ENCODE assay signal across 9 cellular contexts in the genomic region with DNA sequence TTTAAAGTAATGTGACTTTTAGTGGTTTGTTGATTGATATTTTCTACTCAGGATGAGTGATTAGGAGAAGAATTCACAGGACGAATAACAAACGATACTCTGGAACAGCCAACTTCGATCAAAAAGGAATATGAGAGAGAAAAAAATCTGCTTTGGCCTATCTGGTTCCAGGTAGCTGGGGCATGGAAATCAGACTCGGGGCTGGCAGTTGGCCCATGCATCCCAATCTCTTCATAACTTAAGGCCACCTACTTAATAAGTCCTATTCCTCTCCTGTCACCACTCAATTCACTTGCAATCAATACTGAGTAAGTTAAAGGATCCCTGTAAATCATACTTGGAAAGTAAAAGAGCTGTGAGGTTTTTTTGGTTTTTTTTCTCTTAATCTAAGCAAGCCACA.
"Had no signal": no experiment of that assay in that cellular context is flagged by ENCODE, and none has a peak within 500 bp of the region (broad histone marks: within the 10 kb centered on the region; RNA-seq: fewer than 3 reads in every experiment).

No MANE protein-coding gene starts in this region.

- H3K4me3 ChIP-seq: GM23248, GM23338, HAP-1 had no signal

- H3K36me3 ChIP-seq: HAP-1 had no signal

- H3K4me1 ChIP-seq: HAP-1 had no signal

- DNase-seq: GM23248, GOT3, H7, H9, HCEC 1CT, HFFc6 had no signal

- H3K27ac ChIP-seq: GM23248 had no signal

- H3K4me2 ChIP-seq: GM23338 had no signal

- H3K9me3 ChIP-seq: HAP-1 had no signal

- ATAC-seq: GM23338, HCT116 had no signal

- H3K9ac ChIP-seq: GM23248 had no signal
